In genomic region chr16:30896890-30897730, GRCh38 we compare ENCODE assay signal across 8 cellular contexts. TPM values are rescaled to one million over a fixed set of nuclear protein-coding genes. Genes with fewer than 3 reads are reported as not detected.
DNase-seq lines count a peak whose midpoint lies in the region; ATAC-seq and TF ChIP-seq lines count a peak whose summit lies in the region.

No MANE protein-coding gene starts in this region.

- H3K4ac ChIP-seq in IMR-90 (ENCODE audit: low read depth, low read length) = peak overlapping the region; percentile 97

- H2BK20ac ChIP-seq in IMR-90 (ENCODE audit: low read depth, low read length) = no peak overlapping the region

- BruUV-seq in IMR-90 (replicated peaks; lab: Mats Ljungman, UMichigan) = no TSS peak

- peak overlapping the region; percentile 94 for H3K14ac ChIP-seq in IMR-90 (replicated peaks; ENCODE audit: low read depth, low read length)

- peaks cover 2% of the 10 kb centered on the region; the same call in 1 of the 2 replicates for H3K36me3 ChIP-seq in IMR-90 (ENCODE audit: control insufficient read depth, insufficient read depth, low read length)
- no peaks in the 10 kb centered on the region for H3K36me3 ChIP-seq in suprapubic skin

- peak overlapping the region; percentile 79 for H3K4me3 Mint-ChIP-seq in activated naive CD8-positive, alpha-beta T cell treated with anti-CD3 and anti-CD28 coated beads, Interleukin-2, amount 10 ng/mL, durations not matched to agents 7 days and 5 days

- H2BK120ac ChIP-seq in IMR-90 (ENCODE audit: low read depth, low read length) = peak overlapping the region; percentile 92

- POLR2A ChIA-PET in IMR-90 (lab: Charles Lee; ENCODE audit: unreplicated experiment) = interaction anchor here (2.1 kb wide), 1 partner anchor 9 kb away, joined by 21 read pairs; no protein-coding TSS in a partner anchor
- POLR2A ChIA-PET in activated naive CD8-positive, alpha-beta T cell treated with anti-CD3 and anti-CD28 coated beads, Interleukin-2, amount 10 ng/mL, durations not matched to agents 7 days and 5 days (lab: Charles Lee) = interaction anchor here (0.6 to 3.4 kb wide), 3 partner anchors 21 to 711 kb away, joined by 3 to 23 read pairs (median 4); no protein-coding TSS in a partner anchor

- CTCF ChIA-PET in IMR-90 (lab: Yijun Ruan, JAX) = interaction anchor here (0.6 kb wide), 1 partner anchor 28 kb away, joined by 4 read pairs; no protein-coding TSS in a partner anchor

- H3K27ac ChIP-seq in IMR-90 (ENCODE audit: insufficient read depth, low read length) (peak overlapping the region; percentile 99), suprapubic skin (peak overlapping the region; percentile 92)

- TF ChIP-seq POLR2A in GM15510 (IDR thresholded peaks at IDR 0.05; ENCODE audit: borderline replicate concordance, extremely low read depth, insufficient read length) (peak; percentile 26), IMR-90 (IDR thresholded peaks at IDR 0.05; ENCODE audit: low read depth, low read length) (no peak), suprapubic skin (IDR thresholded peaks at IDR 0.05) (no peak)

- H2BK5ac ChIP-seq in IMR-90 (ENCODE audit: low read depth, low read length, poor library complexity, severe bottlenecking) = peak overlapping the region; percentile 98

- peak overlapping the region; percentile 91 for H3K9ac ChIP-seq in IMR-90 (ENCODE audit: low read depth, low read length)

- H2BK15ac ChIP-seq in IMR-90 (ENCODE audit: low read depth, low read length) = peak overlapping the region; percentile 58; the same call in 2 of the 3 replicates

- peak overlapping the region; percentile 66 for H4K5ac ChIP-seq in IMR-90 (ENCODE audit: low read depth, low read length)

- H3K9me3 Mint-ChIP-seq in activated naive CD8-positive, alpha-beta T cell treated with anti-CD3 and anti-CD28 coated beads, Interleukin-2, amount 10 ng/mL, durations not matched to agents 7 days and 5 days = no peaks in the 10 kb centered on the region

- dilution Hi-C loops in IMR-90 (cut with HindIII; ENCODE audit: low sequenced_read_pairs, unreplicated experiment) = no loop called here

- peak overlapping the region; percentile 96 to 98 for H4K8ac ChIP-seq in IMR-90 (ENCODE audit: low read depth in 2 of 2, low read length in 2 of 2)

- peak overlapping the region; percentile 98 for H2AFZ ChIP-seq in IMR-90 (replicated peaks; ENCODE audit: low read length, poor library complexity)

- TF ChIP-seq EP300 in suprapubic skin (IDR thresholded peaks at IDR 0.05) = no peak

- H3K4me1 Mint-ChIP-seq in activated naive CD8-positive, alpha-beta T cell treated with anti-CD3 and anti-CD28 coated beads, Interleukin-2, amount 10 ng/mL, durations not matched to agents 7 days and 5 days = peaks cover 43% of the 10 kb centered on the region

- H3K23ac ChIP-seq in IMR-90 (ENCODE audit: low read depth, low read length) = peak overlapping the region; percentile 85

- TF ChIP-seq RAD21 in IMR-90 (IDR thresholded peaks at IDR 0.05; ENCODE audit: low read length) = no peak

- 9% methylated on average over 13 of the region's 31 CpGs; no CpG with 5 or more reads in 1 of the 2 experiments for WGBS in IMR-90 (ENCODE audit: extremely low coverage in 2 of 2, insufficient read length in 1 of 2), 2 experiments
- 20% methylated on average over 24 of the region's 31 CpGs for WGBS in suprapubic skin

- peak overlapping the region; percentile 100 for H2AK9ac ChIP-seq in IMR-90 (replicated peaks; ENCODE audit: low read depth, low read length, poor library complexity)

- H3K27ac Mint-ChIP-seq in activated naive CD8-positive, alpha-beta T cell treated with anti-CD3 and anti-CD28 coated beads, Interleukin-2, amount 10 ng/mL, durations not matched to agents 7 days and 5 days = peak overlapping the region; percentile 82

- peaks cover 12 to 52% of the 10 kb centered on the region in 2 experiments; a peak in 3 of 4 replicates for H3K79me1 ChIP-seq in IMR-90 (ENCODE audit: low read depth in 1 of 2, low read length in 2 of 2)

- TF ChIP-seq CTCF in IMR-90 (conservative IDR thresholded peaks at IDR 0.05; ENCODE audit: low read depth, low read length) (no peak), omental fat pad (IDR thresholded peaks at IDR 0.05) (no peak), suprapubic skin (IDR thresholded peaks at IDR 0.05) (no peak)

- H3K4me3 ChIP-seq in IMR-90 (ENCODE audit: insufficient read depth, low read depth, low read length) (peak overlapping the region; percentile 62), suprapubic skin (peak overlapping the region; percentile 51)

- peaks cover 25% of the 10 kb centered on the region for H3K4me1 ChIP-seq in IMR-90 (ENCODE audit: control insufficient read depth, insufficient read depth, low read length)
- peaks cover 56% of the 10 kb centered on the region for H3K4me1 ChIP-seq in suprapubic skin

- intact Hi-C loops in IMR-90 (cut with micrococcal nuclease) = no loop called here
- intact Hi-C loops in head of caudate nucleus (cut with DNase I) = loop anchor here (2.0 kb wide), 1 partner anchor 20 kb away; no protein-coding TSS in a partner anchor

- H4K20me1 ChIP-seq in IMR-90 (ENCODE audit: insufficient read depth, low read length) = 0 out of 2 replicates have a peak, but pooled peaks cover 5% of the 10 kb centered on the region

- in situ Hi-C loops in IMR-90 (cut with MboI; ENCODE audit: low sequenced_read_pairs) = no loop called here

- H3K9me3 ChIP-seq in IMR-90 (ENCODE audit: control insufficient read depth, insufficient read depth, low read length) = no peaks in the 10 kb centered on the region
- no peaks in the 10 kb centered on the region for H3K9me3 ChIP-seq in suprapubic skin

- peak overlapping the region; percentile 60 for H2AK5ac ChIP-seq in IMR-90 (ENCODE audit: low read depth, low read length)

- H3K9me1 ChIP-seq in IMR-90 (ENCODE audit: insufficient read depth, low read length) = peaks cover 29% of the 10 kb centered on the region

- H3K27me3 ChIP-seq in IMR-90 (ENCODE audit: control insufficient read depth, insufficient read depth, low read length) = no peaks in the 10 kb centered on the region
- H3K27me3 ChIP-seq in suprapubic skin = no peaks in the 10 kb centered on the region

- DNase-seq in IMR-90 = peak; percentile 87
- DNase-seq in activated naive CD8-positive, alpha-beta T cell treated with anti-CD3 and anti-CD28 coated beads, Interleukin-2, amount 10 ng/mL, durations not matched to agents 7 days and 5 days = peak; percentile 80
- DNase-seq in head of caudate nucleus = peak; percentile 87 to 97 (median 92)
- peak; percentile 69 for DNase-seq in omental fat pad (ENCODE audit: low spot score)
- DNase-seq in suprapubic skin (ENCODE audit: low spot score in 2 of 2) = peak; percentile 93 to 96

- peak overlapping the region; percentile 90 for H3K18ac ChIP-seq in IMR-90 (ENCODE audit: low read depth, low read length)

- H4K91ac ChIP-seq in IMR-90 (ENCODE audit: insufficient read depth, low read depth, low read length) = peak overlapping the region; percentile 90

- peak overlapping the region; percentile 74 for H3K56ac ChIP-seq in IMR-90 (ENCODE audit: extremely low read depth, insufficient read depth, low read length)

- ATAC-seq in IMR-90 (ENCODE audit: low read depth) = peak; percentile 41
- ATAC-seq in SK-N-SH treated with all-trans-retinoic acid at 6 μM for 48 hours = peak; percentile 72
- ATAC-seq in activated naive CD8-positive, alpha-beta T cell treated with anti-CD3 and anti-CD28 coated beads, Interleukin-2, amount 10 ng/mL, durations not matched to agents 7 days and 5 days (ENCODE audit: low read depth) = peak; percentile 43
- ATAC-seq in omental fat pad (ENCODE audit: low FRiP score) = peak; percentile 55
- no peak for ATAC-seq in GM19467 (IDR thresholded peaks at IDR 0.05; ENCODE audit: unreplicated experiment)

- H3K27me3 Mint-ChIP-seq in activated naive CD8-positive, alpha-beta T cell treated with anti-CD3 and anti-CD28 coated beads, Interleukin-2, amount 10 ng/mL, durations not matched to agents 7 days and 5 days = no peaks in the 10 kb centered on the region

- peaks cover 2% of the 10 kb centered on the region for H3K36me3 Mint-ChIP-seq in activated naive CD8-positive, alpha-beta T cell treated with anti-CD3 and anti-CD28 coated beads, Interleukin-2, amount 10 ng/mL, durations not matched to agents 7 days and 5 days

- peak overlapping the region; percentile 87 for H3K4me2 ChIP-seq in IMR-90 (ENCODE audit: low read depth, low read length)

RNA-seq across cellular contexts. Expression of gene CTF1, which starts 0.7 kb away (rescaled TPM):
- total RNA-seq in IMR-90 (2012; rRNA removed) (0.18 and 0.56 TPM in 2 replicates), omental fat pad (1 to 10 TPM; 1.7 to 3.5 (median 2.3) TPM), suprapubic skin (1 to 10 TPM in 1 of 4 donors, under 1 TPM in 3; 0.30 to 1.3 (median 0.71) TPM)
- polyA plus RNA-seq in IMR-90 (2012; rRNA removed) = 12.9 and 13.8 TPM in 2 replicates
- polyA plus RNA-seq in IMR-90 (2012; cell fraction: cytosol; rRNA removed) = 12.9 and 21.8 TPM in 2 replicates
- 10.8 and 14.0 TPM in 2 replicates for polyA plus RNA-seq in IMR-90 (2012; cell fraction: nucleus; rRNA removed; ENCODE audit: low replicate concordance)
- under 1 TPM; 0.19 to 0.37 TPM for total RNA-seq in activated naive CD8-positive, alpha-beta T cell treated with anti-CD3 and anti-CD28 coated beads, Interleukin-2, amount 10 ng/mL, durations not matched to agents 7 days and 5 days

RNA-seq across cellular contexts. Expression of gene BCL7C, which starts 3.2 kb away (rescaled TPM):
- 32.3 and 38.6 TPM in 2 replicates for total RNA-seq in IMR-90 (2012; rRNA removed)
- polyA plus RNA-seq in IMR-90 (2012; rRNA removed) = 34.9 and 54.4 TPM in 2 replicates
- 31.1 and 41.3 TPM in 2 replicates for polyA plus RNA-seq in IMR-90 (2012; cell fraction: cytosol; rRNA removed)
- polyA plus RNA-seq in IMR-90 (2012; cell fraction: nucleus; rRNA removed; ENCODE audit: low replicate concordance) = 14.9 and 16.0 TPM in 2 replicates
- 10 to 100 TPM; 31.1 to 31.8 TPM for total RNA-seq in activated naive CD8-positive, alpha-beta T cell treated with anti-CD3 and anti-CD28 coated beads, Interleukin-2, amount 10 ng/mL, durations not matched to agents 7 days and 5 days
- total RNA-seq in omental fat pad = 10 to 100 TPM; 17.4 to 37.0 (median 22.2) TPM
- 10 to 100 TPM; 32.3 to 47.2 (median 43.9) TPM for total RNA-seq in suprapubic skin

RNA-seq across cellular contexts. Expression of gene FBXL19, which starts 26.3 kb away (rescaled TPM):
- total RNA-seq in IMR-90 (2012; rRNA removed) (5.0 and 5.8 TPM in 2 replicates), omental fat pad (1 to 10 TPM; 4.7 to 9.1 (median 6.9) TPM), suprapubic skin (10 to 100 TPM; 21.7 to 28.7 (median 24.5) TPM)
- polyA plus RNA-seq in IMR-90 (2012; rRNA removed) = 13.8 and 19.6 TPM in 2 replicates
- 14.1 and 16.6 TPM in 2 replicates for polyA plus RNA-seq in IMR-90 (2012; cell fraction: cytosol; rRNA removed)
- polyA plus RNA-seq in IMR-90 (2012; cell fraction: nucleus; rRNA removed; ENCODE audit: low replicate concordance) = 29.8 and 57.4 TPM in 2 replicates
- total RNA-seq in activated naive CD8-positive, alpha-beta T cell treated with anti-CD3 and anti-CD28 coated beads, Interleukin-2, amount 10 ng/mL, durations not matched to agents 7 days and 5 days = 10 to 100 TPM; 20.1 to 24.4 TPM

RNA-seq across cellular contexts. Expression of gene ORAI3, which starts 51.8 kb away (rescaled TPM):
- total RNA-seq in IMR-90 (2012; rRNA removed) (6.8 and 6.9 TPM in 2 replicates), omental fat pad (10 to 100 TPM; 15.5 to 42.6 (median 33.9) TPM), suprapubic skin (10 to 100 TPM; 25.7 to 41.0 (median 32.7) TPM)
- 16.9 TPM in 2 replicates for polyA plus RNA-seq in IMR-90 (2012; rRNA removed)
- polyA plus RNA-seq in IMR-90 (2012; cell fraction: cytosol; rRNA removed) = 16.1 and 29.4 TPM in 2 replicates
- polyA plus RNA-seq in IMR-90 (2012; cell fraction: nucleus; rRNA removed; ENCODE audit: low replicate concordance) = 12.4 and 15.2 TPM in 2 replicates
- 10 to 100 TPM; 24.6 to 25.8 TPM for total RNA-seq in activated naive CD8-positive, alpha-beta T cell treated with anti-CD3 and anti-CD28 coated beads, Interleukin-2, amount 10 ng/mL, durations not matched to agents 7 days and 5 days
